9 cellular contexts compared by ENCODE assay signal in genomic region chr2:95526360-95527341, GRCh38. TPM values are rescaled to one million over a fixed set of nuclear protein-coding genes. Genes with fewer than 3 reads are reported as not detected.
A peak's percentile ranks its signal among the peaks of the same experiment; 100 is the strongest.
DNase-seq lines count a peak whose midpoint lies in the region; ATAC-seq, FAIRE-seq and TF ChIP-seq lines count a peak whose summit lies in the region.
"Had no signal": no experiment of that assay in that cellular context is flagged by ENCODE, and none has a peak within 500 bp of the region (broad histone marks: within the 10 kb centered on the region; RNA-seq: fewer than 3 reads in every experiment).

No MANE protein-coding gene starts in this region.

- TF ChIP-seq RAD21 in liver (IDR thresholded peaks at IDR 0.05) (peak in 1 of 2 donors; percentile 60), HepG2 (CRISPR knock-in tag; IDR thresholded peaks at IDR 0.05) (no peak)

- intact Hi-C loops in HepG2 (cut with micrococcal nuclease; ENCODE audit: unreplicated experiment), result no loop called here
- intact Hi-C loops in Right ventricle myocardium superior (cut with DNase I), result no loop called here

- no peaks in the 10 kb centered on the region for H3K79me2 ChIP-seq in HepG2 (ENCODE audit: insufficient read depth, low read length)

- H3K9ac ChIP-seq in liver (ENCODE audit: low read depth in 1 of 2, low read length in 2 of 2) (peak overlapping the region; percentile 39 to 61), HepG2 (ENCODE audit: insufficient read depth, low read depth, low read length) (no peak overlapping the region)

- H3K27ac Mint-ChIP-seq in activated naive CD4-positive, alpha-beta T cell treated with anti-CD3 and anti-CD28 coated beads, Interleukin-2, amount 50 U/mL, for 24 hours, result peak overlapping the region; percentile 95

- no peaks in the 10 kb centered on the region for H4K20me1 ChIP-seq in HepG2 (ENCODE audit: insufficient read depth, low read length)

- FAIRE-seq in HepG2 (lab: Jason Lieb, UNC), result no peak

- TF ChIP-seq EP300 in HepG2 (IDR thresholded peaks at IDR 0.05; ENCODE audit: low read depth in 2 of 2, low read length in 2 of 2), result no peak
- no peak for TF ChIP-seq EP300 in HepG2 (CRISPR knock-in tag; IDR thresholded peaks at IDR 0.05; ENCODE audit: borderline replicate concordance)

- in situ Hi-C loops in HepG2 (cut with HindIII; ENCODE audit: extremely low pct_ligation_motif_present, low pct_unique_long_range_greater_than_20kb), result no loop called here

- 2% methylated on average over 84 of the region's 84 CpGs for WGBS in liver
- WGBS in HepG2 (ENCODE audit: low lambda C conversion rate), result 62% methylated on average over 72 of the region's 84 CpGs

- no TSS peak for BruUV-seq in HepG2 (replicated peaks; lab: Mats Ljungman, UMichigan)

- ATAC-seq in HepG2 (no peak), HG03108 (IDR thresholded peaks at IDR 0.05; ENCODE audit: unreplicated experiment) (peak; percentile 46), Right ventricle myocardium superior (ENCODE audit: poor library complexity) (peak; percentile 98)

- H3K4me1 Mint-ChIP-seq in activated naive CD4-positive, alpha-beta T cell treated with anti-CD3 and anti-CD28 coated beads, Interleukin-2, amount 50 U/mL, for 24 hours, result peaks cover 11% of the 10 kb centered on the region

- DNase-seq in HepG2 (ENCODE audit: low spot score) (no peak), Peyer's patch (peak; percentile 32 to 82 (median 73)), Right ventricle myocardium superior (peak; percentile 83), skeletal muscle cell (ENCODE audit: low read depth) (no peak), SIG-M5 treated with dmso at 0.1 percent for 504 hours (lab: John Stamatoyannopoulos, UW; ENCODE audit: unreplicated experiment) (no peak)
- DNase-seq: DND-41 had no signal

- CTCF ChIA-PET in HepG2 (lab: Yijun Ruan, JAX; ENCODE audit: low intra/inter-chr PET ratio, low total read pairs), result no interaction called here

- TF ChIP-seq CTCF in liver (IDR thresholded peaks at IDR 0.05; ENCODE audit: low read depth, low read length, missing input control), result no peak
- no peak for TF ChIP-seq CTCF in HepG2 (CRISPR knock-in tag; IDR thresholded peaks at IDR 0.05)
- TF ChIP-seq CTCF in Peyer's patch (IDR thresholded peaks at IDR 0.05), result peak in 3 of 6 experiments; percentile 10 to 17 (median 13)

- POLR2A ChIA-PET in HepG2 (lab: Yijun Ruan, JAX), result no interaction called here

- TF ChIP-seq POLR2A in HepG2 (IDR thresholded peaks at IDR 0.05; ENCODE audit: insufficient read depth in 1 of 2, low read depth in 2 of 2, low read length in 2 of 2), result no peak
- peak in 1 of 2 donors; percentile 30 for TF ChIP-seq POLR2A in Peyer's patch (IDR thresholded peaks at IDR 0.05)

- peaks cover 4% of the 10 kb centered on the region for H3K9me3 Mint-ChIP-seq in activated naive CD4-positive, alpha-beta T cell treated with anti-CD3 and anti-CD28 coated beads, Interleukin-2, amount 50 U/mL, for 24 hours

- H3K4me1 ChIP-seq in liver (ENCODE audit: control insufficient read depth in 4 of 4, insufficient read depth in 4 of 4, low read length in 3 of 4) (peaks cover 0 to 21% (median 6%) of the 10 kb centered on the region in 4 donors), HepG2 (ENCODE audit: insufficient read depth, low read length) (no peaks in the 10 kb centered on the region), Peyer's patch (peaks cover 0 to 13% (median 0%) of the 10 kb centered on the region in 4 donors)

- no peaks in the 10 kb centered on the region for H3K27me3 Mint-ChIP-seq in activated naive CD4-positive, alpha-beta T cell treated with anti-CD3 and anti-CD28 coated beads, Interleukin-2, amount 50 U/mL, for 24 hours

- H3K27ac ChIP-seq in liver (ENCODE audit: low read depth in 1 of 2, low read length in 2 of 2) (peak overlapping the region; percentile 77 to 82), HepG2 (ENCODE audit: extremely low read length, insufficient read depth, low read length) (no peak overlapping the region), Peyer's patch (peak overlapping the region; percentile 20 to 76 (median 60))

- no peak overlapping the region for H3K4me2 ChIP-seq in HepG2 (ENCODE audit: low read depth, low read length)

- peaks cover 0 to 13% (median 5%) of the 10 kb centered on the region in 4 donors for H3K36me3 ChIP-seq in liver (ENCODE audit: control insufficient read depth in 4 of 4, insufficient read depth in 3 of 4, low read depth in 1 of 4, low read length in 3 of 4)
- H3K36me3 ChIP-seq in HepG2 (replicated peaks in 1 of 2; ENCODE audit: control insufficient read depth in 1 of 2, insufficient read depth in 2 of 2, low read length in 2 of 2), result no peaks in the 10 kb centered on the region
- H3K36me3 ChIP-seq in Peyer's patch, result no peaks in the 10 kb centered on the region

- peak overlapping the region; percentile 38 to 96 (median 84) for H3K4me3 ChIP-seq in liver (ENCODE audit: low read depth in 1 of 3, low read length in 3 of 3)
- H3K4me3 ChIP-seq in HepG2 (replicated peaks in 1 of 3; ENCODE audit: insufficient read depth in 1 of 3, low read depth in 2 of 3, low read length in 3 of 3), result no peak overlapping the region
- H3K4me3 ChIP-seq in Peyer's patch, result peak overlapping the region; percentile 60 to 85 (median 77)
- H3K4me3 ChIP-seq in skeletal muscle cell (ENCODE audit: low read depth, low read length), result peak overlapping the region; percentile 79

- H2AFZ ChIP-seq in HepG2 (ENCODE audit: low read length), result no peak overlapping the region

- H3K9me3 ChIP-seq in liver (ENCODE audit: control insufficient read depth in 4 of 4, low read length in 3 of 4) (no peaks in the 10 kb centered on the region), HepG2 (ENCODE audit: low read length) (no peaks in the 10 kb centered on the region), Peyer's patch (no peaks in the 10 kb centered on the region)

- peaks cover 11% of the 10 kb centered on the region for H3K36me3 Mint-ChIP-seq in activated naive CD4-positive, alpha-beta T cell treated with anti-CD3 and anti-CD28 coated beads, Interleukin-2, amount 50 U/mL, for 24 hours

- no peaks in the 10 kb centered on the region for H3K27me3 ChIP-seq in liver (ENCODE audit: control insufficient read depth in 4 of 4, insufficient read depth in 4 of 4, low read length in 3 of 4)
- peaks cover 1 to 12% of the 10 kb centered on the region in 2 experiments; a peak in 3 of 5 replicates for H3K27me3 ChIP-seq in HepG2 (ENCODE audit: control insufficient read depth in 1 of 2, insufficient read depth in 2 of 2, low read length in 2 of 2)
- H3K27me3 ChIP-seq in Peyer's patch, result no peaks in the 10 kb centered on the region

- H3K4me3 Mint-ChIP-seq in activated naive CD4-positive, alpha-beta T cell treated with anti-CD3 and anti-CD28 coated beads, Interleukin-2, amount 50 U/mL, for 24 hours, result peak overlapping the region; percentile 88

TF ChIP-seq in liver, 16 proteins besides CTCF, POLR2A, EP300 and RAD21 (continues in another document):
- peak in 1 of 2 donors; percentile 18 for TF ChIP-seq HNF4A (conservative IDR thresholded peaks at IDR 0.05)
- TF ChIP-seq SP1 (IDR thresholded peaks at IDR 0.05), result peak; percentile 12
- peak; percentile 22 for TF ChIP-seq MAX (IDR thresholded peaks at IDR 0.05)
- TF ChIP-seq HNF4G (IDR thresholded peaks at IDR 0.05), result no peak
- TF ChIP-seq EGR1 (IDR thresholded peaks at IDR 0.05; ENCODE audit: low read depth in 2 of 2), result no peak
- TF ChIP-seq YY1 (IDR thresholded peaks at IDR 0.05), result no peak
- no peak for TF ChIP-seq FOXA2 (IDR thresholded peaks at IDR 0.05)

TF ChIP-seq in HepG2, 621 proteins besides CTCF, POLR2A, EP300 and RAD21 (continues in another document):
- no peak for TF ChIP-seq PTBP1 (IDR thresholded peaks at IDR 0.05; ENCODE audit: low read depth, low read length, poor library complexity, severe bottlenecking)
- TF ChIP-seq ATF4 (CRISPR knock-in tag; IDR thresholded peaks at IDR 0.05), result no peak
- TF ChIP-seq SP140L (CRISPR knock-in tag; IDR thresholded peaks at IDR 0.05; ENCODE audit: borderline replicate concordance), result no peak
- TF ChIP-seq ZMAT5 (CRISPR knock-in tag; IDR thresholded peaks at IDR 0.05; ENCODE audit: borderline replicate concordance, low read depth), result no peak
- TF ChIP-seq RBM22 (optimal IDR thresholded peaks at IDR 0.05; ENCODE audit: low read length), result no peak
- no peak for TF ChIP-seq CENPX (CRISPR knock-in tag; IDR thresholded peaks at IDR 0.05)

RNA-seq across cellular contexts. Expression of gene TRIM43B, which starts 42.1 kb away (rescaled TPM):
- not detected for total RNA-seq in liver
- not detected for polyA plus RNA-seq in liver
- not detected in 2 replicates for total RNA-seq in HepG2 (2016; rRNA removed; fragmentation: Illumina TruSeq; extraction: Trizol)
- not detected in 2 replicates for total RNA-seq in HepG2 (2016; cell fraction: cytosol; rRNA removed; fragmentation: Illumina TruSeq; extraction: Trizol; ENCODE audit: low read depth)
- total RNA-seq in HepG2 (2016; cell fraction: insoluble cytoplasmic fraction; rRNA removed; fragmentation: Illumina TruSeq; extraction: Trizol), result not detected in 2 replicates
- total RNA-seq in HepG2 (2016; cell fraction: membrane; rRNA removed; fragmentation: Illumina TruSeq; extraction: Trizol), result not detected in 2 replicates
- total RNA-seq in HepG2 (2016; cell fraction: nucleus; rRNA removed; fragmentation: Illumina TruSeq; extraction: Trizol), result not detected in 2 replicates
- polyA plus RNA-seq in HepG2 (2011; rRNA removed), result not detected in 2 replicates
- polyA plus RNA-seq in HepG2 (2011; cell fraction: cytosol; rRNA removed), result not detected in 2 replicates
- not detected in 2 replicates for polyA plus RNA-seq in HepG2 (2011; cell fraction: nucleus; rRNA removed)
- not detected in 2 replicates for polyA plus RNA-seq in HepG2 (2012)
- polyA plus RNA-seq in HepG2 (2016; cell fraction: cytosol; fragmentation: Illumina TruSeq; extraction: Trizol; ENCODE audit: low read depth), result not detected in 2 replicates
- polyA plus RNA-seq in HepG2 (2016; cell fraction: insoluble cytoplasmic fraction; fragmentation: Illumina TruSeq; extraction: Trizol; ENCODE audit: low read depth), result not detected in 2 replicates
- not detected in 2 replicates for polyA plus RNA-seq in HepG2 (2016; cell fraction: membrane; fragmentation: Illumina TruSeq; extraction: Trizol; ENCODE audit: low read depth)
- polyA plus RNA-seq in HepG2 (2016; cell fraction: nucleus; fragmentation: Illumina TruSeq; extraction: Trizol; ENCODE audit: insufficient read depth, low read depth), result not detected in 2 replicates
- not detected in 2 replicates for polyA minus RNA-seq in HepG2 (2011; rRNA and poly(A)+ RNA removed; ENCODE audit: low replicate concordance)
- not detected in 2 replicates for polyA minus RNA-seq in HepG2 (2011; cell fraction: cytosol; rRNA and poly(A)+ RNA removed)
- not detected in 2 replicates for polyA minus RNA-seq in HepG2 (2011; cell fraction: nucleus; rRNA and poly(A)+ RNA removed)
- not detected for total RNA-seq in Peyer's patch
- not detected for total RNA-seq in Right ventricle myocardium superior

Comparison
In these comparisons a context has a peak if more than half of its experiments do, and no peak if none do; other contexts are left out.
1. H3K4me3 ChIP-seq: peak in liver (3 of 3), Peyer's patch (4 of 4) and skeletal muscle cell (single experiment); none in HepG2 (0 of 3).
2. DNase-seq: peak in Peyer's patch (3 of 3) and Right ventricle myocardium superior (single experiment); none in HepG2 (single experiment), skeletal muscle cell (single experiment) and SIG-M5 treated with dmso at 0.1 percent for 504 hours (single experiment).